In genomic region chr7:6237730-6238129, GRCh38 we compare ENCODE assay signal across 12 cellular contexts. TPM values are rescaled to one million over a fixed set of nuclear protein-coding genes. Genes with fewer than 3 reads are reported as not detected.
DNase-seq lines count a peak whose midpoint lies in the region; ATAC-seq, FAIRE-seq and TF ChIP-seq lines count a peak whose summit lies in the region.
"Had no signal": no experiment of that assay in that cellular context is flagged by ENCODE, and none has a peak within 500 bp of the region (broad histone marks: within the 10 kb centered on the region; RNA-seq: fewer than 3 reads in every experiment).

No MANE protein-coding gene starts in this region.

- DNase-seq in left ventricle myocardium inferior (no peak), cardiac septum (ENCODE audit: low spot score) (no peak), K562 (ENCODE audit: extremely low read depth in 1 of 4, low spot score in 3 of 4) (no peak), AG08395 (ENCODE audit: low spot score) (no peak), NCI-H1105 treated with DMSO at 0.1 percent for 48 hours (lab: John Stamatoyannopoulos, UW) (no peak)
- DNase-seq: BE2C; Caco-2; CD8-positive, alpha-beta T cell; GM23248; H7 had no signal

- H3K9me1 ChIP-seq in K562 (ENCODE audit: control insufficient read depth, insufficient read depth, low read length): no peaks in the 10 kb centered on the region

- 54% methylated on average over 3 of the region's 3 CpGs for WGBS in K562 (ENCODE audit: insufficient coverage, low coverage, missing lambda C conversion rate)

- TF ChIP-seq RAD21 in Ishikawa (IDR thresholded peaks at IDR 0.05; ENCODE audit: low read depth) (no peak), K562 (CRISPR knock-in tag; conservative IDR thresholded peaks at IDR 0.05 in 1 of 2, IDR thresholded peaks at IDR 0.05 in 1 of 2) (no peak)

- TF ChIP-seq CTCF in left ventricle myocardium inferior (IDR thresholded peaks at IDR 0.05; ENCODE audit: borderline replicate concordance) (no peak), K562 (IDR thresholded peaks at IDR 0.05 in 2 of 3, conservative IDR thresholded peaks at IDR 0.05 in 1 of 3; ENCODE audit: insufficient read depth in 2 of 3, low read depth in 1 of 3, low read length in 3 of 3) (no peak)

- no peak overlapping the region for H2AFZ ChIP-seq in K562 (ENCODE audit: low read depth, low read length)
- H2AFZ ChIP-seq: GM23248 had no signal

- H3K4me1 ChIP-seq in left ventricle myocardium inferior: peaks cover 66% of the 10 kb centered on the region
- peaks cover 2 to 11% of the 10 kb centered on the region in 2 experiments; a peak in 4 of 5 replicates for H3K4me1 ChIP-seq in K562 (replicated peaks in 1 of 2; ENCODE audit: control insufficient read depth in 2 of 2, insufficient read depth in 2 of 2, low read length in 2 of 2)
- H3K4me1 ChIP-seq: BE2C had no signal

- FAIRE-seq in K562 (lab: Jason Lieb, UNC): no peak

- ATAC-seq in K562: no peak
- no peak for ATAC-seq in HG03045 (IDR thresholded peaks at IDR 0.05; ENCODE audit: unreplicated experiment)
- ATAC-seq: CD8-positive, alpha-beta T cell had no signal

- intact Hi-C loops in left ventricle myocardium inferior (cut with micrococcal nuclease) (no loop called here), cardiac septum (cut with DNase I) (no loop called here), K562 (cut with micrococcal nuclease) (no loop called here)

- TF ChIP-seq POLR2A in K562 (conservative IDR thresholded peaks at IDR 0.05): no peak

- H3K27me3 ChIP-seq in left ventricle myocardium inferior (ENCODE audit: low read depth): no peaks in the 10 kb centered on the region
- H3K27me3 ChIP-seq in K562 (ENCODE audit: control insufficient read depth in 2 of 2, insufficient read depth in 2 of 2, low read length in 2 of 2): no peaks in the 10 kb centered on the region
- H3K27me3 ChIP-seq: BE2C had no signal

- peaks cover 2% of the 10 kb centered on the region; the same call in 1 of the 2 replicates for H4K20me1 ChIP-seq in K562 (replicated peaks; ENCODE audit: control insufficient read depth, insufficient read depth, low read length)

- no peak overlapping the region for H3K9ac ChIP-seq in K562 (ENCODE audit: insufficient read depth in 1 of 2, low read depth in 2 of 2, low read length in 2 of 2)
- H3K9ac ChIP-seq: GM23248 had no signal

- H3K4me2 ChIP-seq in K562 (ENCODE audit: insufficient read depth, low read length): no peak overlapping the region

- CTCF ChIA-PET in K562 (lab: Yijun Ruan, JAX; ENCODE audit: low intra/inter-chr PET ratio): no interaction called here

- H3K36me3 ChIP-seq in left ventricle myocardium inferior (no peaks in the 10 kb centered on the region), K562 (ENCODE audit: control insufficient read depth, insufficient read depth, low read length) (no peaks in the 10 kb centered on the region)
- H3K36me3 ChIP-seq: BE2C had no signal

- POLR2A ChIA-PET in K562 (lab: Yijun Ruan, JAX): interaction anchor here (1.4 kb wide), 1 partner anchor 34 kb away, joined by 4 read pairs; no protein-coding TSS in a partner anchor

- H3K9me3 ChIP-seq in left ventricle myocardium inferior (replicated peaks): no peaks in the 10 kb centered on the region
- H3K9me3 ChIP-seq in K562 (replicated peaks; ENCODE audit: control insufficient read depth, insufficient read depth, low read depth, low read length): no peaks in the 10 kb centered on the region
- H3K9me3 ChIP-seq: BE2C, Caco-2 had no signal

- peaks cover 18% of the 10 kb centered on the region for H3K79me2 ChIP-seq in K562 (ENCODE audit: control insufficient read depth, insufficient read depth, low read length)

- H3K27ac ChIP-seq in left ventricle myocardium inferior (replicated peaks) (peak overlapping the region; percentile 81), K562 (ENCODE audit: extremely low read depth, low read depth, low read length) (no peak overlapping the region)
- H3K27ac ChIP-seq: GM23248 had no signal

- no peak for TF ChIP-seq EP300 in Ishikawa (IDR thresholded peaks at IDR 0.05; ENCODE audit: borderline replicate concordance)
- no peak for TF ChIP-seq EP300 in K562 (IDR thresholded peaks at IDR 0.05; ENCODE audit: low read length)

- in situ Hi-C loops in K562 (cut with MboI): no loop called here

- BruUV-seq in K562 (replicated peaks; lab: Mats Ljungman, UMichigan): no TSS peak

- H3K4me3 ChIP-seq in left ventricle myocardium inferior: no peak overlapping the region
- no peak overlapping the region for H3K4me3 ChIP-seq in K562
- H3K4me3 ChIP-seq: GM23248 had no signal

TF ChIP-seq in Ishikawa, 13 proteins besides CTCF, POLR2A, EP300 and RAD21:
- TF ChIP-seq CEBPB (IDR thresholded peaks at IDR 0.05): peak; percentile 85
- TF ChIP-seq, protein P1, sequence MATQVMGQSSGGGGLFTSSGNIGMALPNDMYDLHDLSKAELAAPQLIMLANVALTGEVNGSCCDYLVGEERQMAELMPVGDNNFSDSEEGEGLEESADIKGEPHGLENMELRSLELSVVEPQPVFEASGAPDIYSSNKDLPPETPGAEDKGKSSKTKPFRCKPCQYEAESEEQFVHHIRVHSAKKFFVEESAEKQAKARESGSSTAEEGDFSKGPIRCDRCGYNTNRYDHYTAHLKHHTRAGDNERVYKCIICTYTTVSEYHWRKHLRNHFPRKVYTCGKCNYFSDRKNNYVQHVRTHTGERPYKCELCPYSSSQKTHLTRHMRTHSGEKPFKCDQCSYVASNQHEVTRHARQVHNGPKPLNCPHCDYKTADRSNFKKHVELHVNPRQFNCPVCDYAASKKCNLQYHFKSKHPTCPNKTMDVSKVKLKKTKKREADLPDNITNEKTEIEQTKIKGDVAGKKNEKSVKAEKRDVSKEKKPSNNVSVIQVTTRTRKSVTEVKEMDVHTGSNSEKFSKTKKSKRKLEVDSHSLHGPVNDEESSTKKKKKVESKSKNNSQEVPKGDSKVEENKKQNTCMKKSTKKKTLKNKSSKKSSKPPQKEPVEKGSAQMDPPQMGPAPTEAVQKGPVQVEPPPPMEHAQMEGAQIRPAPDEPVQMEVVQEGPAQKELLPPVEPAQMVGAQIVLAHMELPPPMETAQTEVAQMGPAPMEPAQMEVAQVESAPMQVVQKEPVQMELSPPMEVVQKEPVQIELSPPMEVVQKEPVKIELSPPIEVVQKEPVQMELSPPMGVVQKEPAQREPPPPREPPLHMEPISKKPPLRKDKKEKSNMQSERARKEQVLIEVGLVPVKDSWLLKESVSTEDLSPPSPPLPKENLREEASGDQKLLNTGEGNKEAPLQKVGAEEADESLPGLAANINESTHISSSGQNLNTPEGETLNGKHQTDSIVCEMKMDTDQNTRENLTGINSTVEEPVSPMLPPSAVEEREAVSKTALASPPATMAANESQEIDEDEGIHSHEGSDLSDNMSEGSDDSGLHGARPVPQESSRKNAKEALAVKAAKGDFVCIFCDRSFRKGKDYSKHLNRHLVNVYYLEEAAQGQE (IDR thresholded peaks at IDR 0.05; ENCODE audit: low read depth): no peak
TF ChIP-seq in Ishikawa: peak in this region for 1.

TF ChIP-seq in K562, 482 proteins besides CTCF, POLR2A, EP300 and RAD21:
- no peak for TF ChIP-seq NELFE (IDR thresholded peaks at IDR 0.05; ENCODE audit: insufficient read depth, insufficient read length)
- TF ChIP-seq, protein P2, sequence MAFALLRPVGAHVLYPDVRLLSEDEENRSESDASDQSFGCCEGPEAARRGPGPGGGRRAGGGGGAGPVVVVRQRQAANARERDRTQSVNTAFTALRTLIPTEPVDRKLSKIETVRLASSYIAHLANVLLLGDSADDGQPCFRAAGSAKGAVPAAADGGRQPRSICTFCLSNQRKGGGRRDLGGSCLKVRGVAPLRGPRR (CRISPR knock-in tag; IDR thresholded peaks at IDR 0.05): no peak
- peak; percentile 37; the same call in 1 of the 2 replicates for TF ChIP-seq CEBPG (CRISPR knock-in tag; IDR thresholded peaks at IDR 0.05)
- TF ChIP-seq CEBPG (tag; conservative IDR thresholded peaks at IDR 0.05 in 1 of 2, IDR thresholded peaks at IDR 0.05 in 1 of 2): peak; percentile 81 to 92
- no peak for TF ChIP-seq ZNF311 (CRISPR knock-in tag; IDR thresholded peaks at IDR 0.05)
- no peak for TF ChIP-seq PRMT5 (CRISPR knock-in tag; IDR thresholded peaks at IDR 0.05)
- TF ChIP-seq CEBPB (tag; IDR thresholded peaks at IDR 0.05): peak; percentile 97

RNA-seq across cellular contexts. Expression of gene CYTH3, which starts 34.7 kb away (rescaled TPM):
- total RNA-seq in left ventricle myocardium inferior (25.5 TPM), cardiac septum (24.9 TPM), K562 (2014; rRNA removed) (8.8 and 14.3 TPM in 2 replicates), K562 (2014; rRNA removed; fragmentation: Illumina TruSeq; extraction: Trizol) (7.4 and 8.4 TPM in 2 replicates), K562 (2015; rRNA removed; fragmentation: Illumina TruSeq; extraction: Trizol) (11.5 TPM in 2 replicates), K562 (2021) (14.8 and 15.2 TPM in 2 replicates)
- total RNA-seq in K562 (2011; cell fraction: chromatin; rRNA removed; ENCODE audit: low replicate concordance): 23.7 and 39.3 TPM in 2 replicates
- 19.7 and 23.5 TPM in 2 replicates for total RNA-seq in K562 (2011; cell fraction: nucleolus; rRNA removed)
- 22.3 and 24.9 TPM in 2 replicates for total RNA-seq in K562 (2011; cell fraction: nucleoplasm; rRNA removed)
- polyA plus RNA-seq in K562 (2011; rRNA removed) (11.4 and 16.2 TPM in 2 replicates), K562 (2014; fragmentation: Illumina TruSeq; extraction: Trizol) (12.3 and 13.8 TPM in 2 replicates), K562 (2014; fragmentation: Nextera tagmentation; extraction: Ambion mirVana) (under 1 TPM; 0.25 to 0.42 TPM), K562 (2014; rRNA removed) (13.8 and 17.0 TPM in 2 replicates)
- polyA plus RNA-seq in K562 (2011; cell fraction: cytosol; rRNA removed): 13.6 and 14.6 TPM in 2 replicates
- 43.6 and 45.1 TPM in 2 replicates for polyA plus RNA-seq in K562 (2011; cell fraction: nucleus; rRNA removed)
- polyA plus RNA-seq in K562 (2012): 11.3 and 12.8 TPM in 2 replicates
- polyA minus RNA-seq in K562 (2011; rRNA and poly(A)+ RNA removed): 5.5 and 6.4 TPM in 2 replicates
- polyA minus RNA-seq in K562 (2011; cell fraction: cytosol; rRNA and poly(A)+ RNA removed): 8.1 and 9.3 TPM in 2 replicates
- polyA minus RNA-seq in K562 (2011; cell fraction: nucleus; rRNA and poly(A)+ RNA removed): 9.8 and 12.1 TPM in 2 replicates
